ENCODE assay signal across 10 cellular contexts in genomic region chr19:38277549-38277948, GRCh38. TPM values are rescaled to one million over a fixed set of nuclear protein-coding genes. Genes with fewer than 3 reads are reported as not detected.
DNase-seq lines count a peak whose midpoint lies in the region; TF ChIP-seq lines count a peak whose summit lies in the region.
"Had no signal": no experiment of that assay in that cellular context is flagged by ENCODE, and none has a peak within 500 bp of the region (broad histone marks: within the 10 kb centered on the region; RNA-seq: fewer than 3 reads in every experiment).

No MANE protein-coding gene starts in this region.

- dilution Hi-C loops in mammary epithelial cell (cut with HindIII; ENCODE audit: low sequenced_read_pairs) = no loop called here

- H3K27me3 ChIP-seq in HUES48 (ENCODE audit: control insufficient read depth, insufficient read depth, low read length) (no peaks in the 10 kb centered on the region), mammary epithelial cell (ENCODE audit: insufficient read depth, low read length) (no peaks in the 10 kb centered on the region), stomach smooth muscle (ENCODE audit: control insufficient read depth in 1 of 2, insufficient read depth in 2 of 2, low read length in 2 of 2) (no peaks in the 10 kb centered on the region), WERI-Rb-1 (ENCODE audit: insufficient read depth, low read depth, severe bottlenecking) (no peaks in the 10 kb centered on the region)

- no peak overlapping the region for H2AFZ ChIP-seq in mammary epithelial cell (ENCODE audit: low read depth, low read length)

- H3K36me3 ChIP-seq in HUES48 (ENCODE audit: control insufficient read depth, insufficient read depth, low read length) (peaks cover 9% of the 10 kb centered on the region), mammary epithelial cell (ENCODE audit: insufficient read depth, low read length) (peaks cover 8% of the 10 kb centered on the region), stomach smooth muscle (ENCODE audit: control insufficient read depth in 2 of 2, insufficient read depth in 2 of 2, low read length in 2 of 2) (no peaks in the 10 kb centered on the region), WERI-Rb-1 (no peaks in the 10 kb centered on the region)

- no peak overlapping the region for H3K9ac ChIP-seq in HUES48 (ENCODE audit: low read depth, low read length)
- no peak overlapping the region for H3K9ac ChIP-seq in mammary epithelial cell (ENCODE audit: insufficient read depth, low read length)
- peak overlapping the region in 1 of 2 donors; percentile 20 for H3K9ac ChIP-seq in stomach smooth muscle (ENCODE audit: low read length in 2 of 2)

- H3K4me1 ChIP-seq in HUES48 (ENCODE audit: control insufficient read depth, insufficient read depth, low read length) (no peaks in the 10 kb centered on the region), mammary epithelial cell (ENCODE audit: insufficient read depth, low read length) (peaks cover 58% of the 10 kb centered on the region), stomach smooth muscle (ENCODE audit: control insufficient read depth, insufficient read depth, low read length) (peaks cover 11% of the 10 kb centered on the region)

- BruUV-seq in mammary epithelial cell (replicated peaks; lab: Mats Ljungman, UMichigan) = no TSS peak

- in situ Hi-C loops in mammary epithelial cell (cut with MboI; ENCODE audit: low sequenced_read_pairs in 2 of 2) = no loop called here

- H3K4me3 ChIP-seq in HUES48 (ENCODE audit: low read depth, low read length) (no peak overlapping the region), mammary epithelial cell (replicated peaks in 1 of 3; ENCODE audit: insufficient read depth in 1 of 3, low read depth in 2 of 3, low read length in 3 of 3) (no peak overlapping the region), stomach smooth muscle (ENCODE audit: low read length in 2 of 2) (no peak overlapping the region), WERI-Rb-1 (ENCODE audit: low read depth, low read length) (no peak overlapping the region)
- H3K4me3 ChIP-seq: GM12878 had no signal

- peaks cover 4% of the 10 kb centered on the region for H4K20me1 ChIP-seq in mammary epithelial cell (ENCODE audit: insufficient read depth, low read length)

- peak; percentile 72 for DNase-seq in mammary epithelial cell
- DNase-seq in kidney tubule cell (ENCODE audit: low spot score) = peak; percentile 41
- no peak for DNase-seq in SKM-1 treated with dmso at 0.1 percent for 144 hours (lab: John Stamatoyannopoulos, UW; ENCODE audit: unreplicated experiment)
- DNase-seq in WERI-Rb-1 = no peak
- no peak for DNase-seq in stimulated activated CD4-positive, alpha-beta T cell treated with anti-CD3 and anti-CD28 coated beads, Interleukin-2, amount 100 ng/mL, for 24 hours
- DNase-seq in cerebellum (ENCODE audit: low spot score) = no peak
- DNase-seq: activated effector memory CD4-positive, alpha-beta T cell treated with Interleukin-2 at 50 U/mL for 16 hours had no signal

- 12% methylated on average over 5 of the region's 5 CpGs for WGBS in mammary epithelial cell (ENCODE audit: low coverage, missing lambda C conversion rate)

- H3K9me3 ChIP-seq in HUES48 (ENCODE audit: control insufficient read depth, insufficient read depth, low read length) (no peaks in the 10 kb centered on the region), mammary epithelial cell (replicated peaks; ENCODE audit: insufficient read depth, low read length) (no peaks in the 10 kb centered on the region), stomach smooth muscle (ENCODE audit: control insufficient read depth in 2 of 2, low read length in 2 of 2) (no peaks in the 10 kb centered on the region), WERI-Rb-1 (ENCODE audit: severe bottlenecking) (no peaks in the 10 kb centered on the region)

- peak overlapping the region; percentile 37 for H3K4me2 ChIP-seq in mammary epithelial cell (ENCODE audit: insufficient read depth, low read depth, low read length)

- intact Hi-C loops in mammary epithelial cell (cut with micrococcal nuclease) = no loop called here

- H3K79me2 ChIP-seq in mammary epithelial cell (ENCODE audit: insufficient read depth, low read length) = peaks cover 99% of the 10 kb centered on the region

- TF ChIP-seq CTCF in mammary epithelial cell (conservative IDR thresholded peaks at IDR 0.05 in 1 of 2, IDR thresholded peaks at IDR 0.05 in 1 of 2; ENCODE audit: extremely low read depth in 1 of 2, insufficient read depth in 1 of 2, low read depth in 1 of 2, low read length in 2 of 2) = no peak
- TF ChIP-seq CTCF in WERI-Rb-1 (IDR thresholded peaks at IDR 0.05; ENCODE audit: low read depth, low read length) = no peak

- H3K27ac ChIP-seq in HUES48 (ENCODE audit: low read depth, low read length) = peak overlapping the region; percentile 44
- H3K27ac ChIP-seq in mammary epithelial cell (ENCODE audit: insufficient read depth, low read depth, low read length) = peak overlapping the region; percentile 21
- peak overlapping the region; percentile 62 for H3K27ac ChIP-seq in stomach smooth muscle (ENCODE audit: low read length)
- no peak overlapping the region for H3K27ac ChIP-seq in WERI-Rb-1

- CTCF ChIA-PET in mammary epithelial cell (lab: Charles Lee; ENCODE audit: low non-redundant PET) = interaction anchor here (0.6 kb wide), 1 partner anchor 12 kb away, joined by 3 read pairs; no protein-coding TSS in a partner anchor

RNA-seq across cellular contexts. Expression of gene SPINT2, which starts 13.2 kb away (rescaled TPM):
- total RNA-seq in mammary epithelial cell = 100 to 1,000 TPM; 775 to 871 TPM
- 333 TPM for polyA plus RNA-seq in mammary epithelial cell
- 334 TPM for polyA minus RNA-seq in mammary epithelial cell
- total RNA-seq in cerebellum = 53.1 TPM

RNA-seq across cellular contexts. Expression of gene PPP1R14A, which starts 21.4 kb away (rescaled TPM):
- total RNA-seq in mammary epithelial cell (10 to 100 TPM in 1 of 2 donors, 1 to 10 TPM in 1; 4.2 to 10.2 TPM), cerebellum (1.5 TPM)
- polyA plus RNA-seq in mammary epithelial cell = 3.4 TPM
- not detected for polyA minus RNA-seq in mammary epithelial cell
- total RNA-seq: GM12878 had no signal
- polyA plus RNA-seq: GM12878 had no signal

RNA-seq across cellular contexts. Expression of gene C19orf33, which starts 26.5 kb away (rescaled TPM):
- total RNA-seq in mammary epithelial cell (100 to 1,000 TPM in 1 of 2 donors, 10 to 100 TPM in 1; 39.7 to 162 TPM), cerebellum (not detected)
- 445 TPM for polyA plus RNA-seq in mammary epithelial cell
- 5.5 TPM for polyA minus RNA-seq in mammary epithelial cell

RNA-seq across cellular contexts. Expression of gene YIF1B, which starts 38.2 kb away (rescaled TPM):
- 10 to 100 TPM; 43.8 to 74.7 TPM for total RNA-seq in mammary epithelial cell
- 44.8 TPM for polyA plus RNA-seq in mammary epithelial cell
- 20.7 TPM for polyA minus RNA-seq in mammary epithelial cell
- 25.5 TPM for total RNA-seq in cerebellum

RNA-seq across cellular contexts. Expression of gene KCNK6, which starts 42.1 kb away (rescaled TPM):
- total RNA-seq in mammary epithelial cell (10 to 100 TPM; 14.2 to 46.6 TPM), cerebellum (1.7 TPM)
- 17.8 TPM for polyA plus RNA-seq in mammary epithelial cell
- polyA minus RNA-seq in mammary epithelial cell = 3.0 TPM

Comparison
In these comparisons a context has a peak if more than half of its experiments do, and no peak if none do; other contexts are left out.
1. DNase-seq: peak in mammary epithelial cell (single experiment) and kidney tubule cell (single experiment); none in SKM-1 treated with dmso at 0.1 percent for 144 hours (single experiment), WERI-Rb-1 (single experiment), stimulated activated CD4-positive, alpha-beta T cell treated with anti-CD3 and anti-CD28 coated beads, Interleukin-2, amount 100 ng/mL, for 24 hours (0 of 2) and cerebellum (single experiment).
2. RNA of gene SPINT2, which starts 13.2 kb away (total RNA-seq): 775 to 871 TPM in mammary epithelial cell; 53.1 TPM in cerebellum (single experiment); every median in the first group is over 10 times any median in the second.
3. RNA of gene C19orf33, which starts 26.5 kb away (total RNA-seq): 39.7 to 162 TPM in mammary epithelial cell; not detected in cerebellum (single experiment); every median in the first group is over 10 times any median in the second.